Comparison of ENCODE assay signal across 8 cellular contexts in the genomic region with DNA sequence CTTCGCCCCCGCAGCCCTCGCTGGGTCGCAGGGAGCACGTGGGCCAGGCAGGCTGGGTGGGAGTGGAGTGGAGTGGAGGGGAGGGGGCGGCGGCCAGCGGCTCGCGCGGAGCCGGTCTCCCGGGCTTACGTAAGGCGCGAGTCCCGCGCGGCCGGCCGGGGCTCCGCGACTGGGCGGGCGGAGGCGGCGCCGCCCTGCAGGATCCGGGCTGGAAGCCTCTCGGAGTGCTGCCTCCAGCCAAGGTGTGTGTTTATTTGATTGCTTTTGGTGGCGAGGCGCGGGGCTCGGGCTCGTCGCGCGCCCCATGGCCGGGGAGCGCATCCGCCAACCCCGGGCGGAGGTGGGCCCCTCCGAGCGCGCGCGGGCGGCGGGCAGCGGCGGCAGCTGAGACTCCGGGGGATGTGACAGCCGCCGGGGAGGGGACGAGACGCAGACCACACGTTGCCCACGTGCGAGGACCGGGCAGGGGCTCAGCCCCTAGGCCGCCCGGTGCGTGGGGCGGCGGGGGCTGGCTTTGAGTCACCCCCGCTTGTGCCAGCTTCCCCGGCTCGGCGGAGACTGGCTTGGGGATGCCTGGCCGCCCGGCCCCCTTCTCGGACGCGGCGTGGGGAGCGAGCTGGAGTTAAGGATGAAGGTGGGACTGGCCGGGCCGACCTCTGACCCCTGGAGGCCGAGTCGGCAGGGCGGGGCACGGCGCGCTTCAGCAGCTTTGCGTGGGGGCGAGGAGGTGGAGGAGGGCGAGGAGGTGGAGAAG. TPM values are rescaled to one million over a fixed set of nuclear protein-coding genes. Genes with fewer than 3 reads are reported as not detected.
DNase-seq lines count a peak whose midpoint lies in the region; ATAC-seq, FAIRE-seq and TF ChIP-seq lines count a peak whose summit lies in the region.

No MANE protein-coding gene starts in this region.

- H3K18ac ChIP-seq in H1 (ENCODE audit: extremely low read depth, low read length) (peak overlapping the region; percentile 88; the same call in 1 of the 2 replicates), mesendoderm (ENCODE audit: low read length) (no peak overlapping the region)

- TF ChIP-seq RAD21 in H1 (IDR thresholded peaks at IDR 0.05 in 1 of 2, conservative IDR thresholded peaks at IDR 0.05 in 1 of 2; ENCODE audit: low read depth in 2 of 2, low read length in 2 of 2): no peak

- peaks cover 15% of the 10 kb centered on the region; the same call in 1 of the 2 replicates for H3K27me3 ChIP-seq in H7 (ENCODE audit: control insufficient read depth, insufficient read depth, low read length)
- peaks cover 2 to 22% (median 14%) of the 10 kb centered on the region in 4 experiments; a peak in 6 of 7 replicates for H3K27me3 ChIP-seq in H1 (replicated peaks in 1 of 4; ENCODE audit: control insufficient read depth in 3 of 4, extremely low read depth in 1 of 4, insufficient read depth in 3 of 4, low read length in 3 of 4)
- peaks cover 2% of the 10 kb centered on the region for H3K27me3 ChIP-seq in mesendoderm (ENCODE audit: insufficient read depth, low read length, poor library complexity)

- peak overlapping the region; percentile 65 to 96 for H3K4me2 ChIP-seq in H1 (ENCODE audit: insufficient read depth in 1 of 2, low read depth in 2 of 2, low read length in 2 of 2)
- H3K4me2 ChIP-seq in mesendoderm (ENCODE audit: low read length): peak overlapping the region; percentile 52

- intact Hi-C loops in activated B cell treated with CpG ODN at 0.5 μM for 24 hours (cut with micrococcal nuclease): loop anchor here (5.0 kb wide), 1 partner anchor 85 kb away; no protein-coding TSS in a partner anchor

- H2BK120ac ChIP-seq in H1 (replicated peaks; ENCODE audit: low read depth, low read length) (no peak overlapping the region), mesendoderm (ENCODE audit: low read depth, low read length) (no peak overlapping the region)

- H3K9me3 Mint-ChIP-seq in activated B cell treated with CpG ODN at 0.5 μM for 24 hours: no peaks in the 10 kb centered on the region

- TF ChIP-seq CTCF in activated B cell treated with CpG ODN at 0.5 μM for 24 hours (IDR thresholded peaks at IDR 0.05): no peak
- no peak for TF ChIP-seq CTCF in H1 (IDR thresholded peaks at IDR 0.05; ENCODE audit: control extremely low read depth in 1 of 3, insufficient read depth in 1 of 3, low read depth in 1 of 3, low read length in 3 of 3)

- H4K8ac ChIP-seq in H1 (ENCODE audit: extremely low read depth, insufficient read depth, low read length) (peak overlapping the region; percentile 92), mesendoderm (ENCODE audit: low read depth, low read length) (no peak overlapping the region)

- no peaks in the 10 kb centered on the region for H4K20me1 ChIP-seq in H1 (replicated peaks in 1 of 2; ENCODE audit: control insufficient read depth in 1 of 2, insufficient read depth in 2 of 2, low read length in 2 of 2)

- H3K4ac ChIP-seq in H1 (replicated peaks; ENCODE audit: insufficient read length, low read depth, low read length) (no peak overlapping the region), mesendoderm (ENCODE audit: low read depth, low read length) (no peak overlapping the region)

- H2BK20ac ChIP-seq in H1 (ENCODE audit: low read length): no peak overlapping the region

- peak overlapping the region; percentile 92 for H4K91ac ChIP-seq in H1 (replicated peaks; ENCODE audit: insufficient read length, low read length)

- H2AFZ ChIP-seq in H1 (ENCODE audit: low read length): peak overlapping the region; percentile 66; the same call in 1 of the 2 replicates

- DNase-seq in DMS79 treated with DMSO at 0.1 percent for 48 hours (lab: John Stamatoyannopoulos, UW): peak; percentile 3
- no peak for DNase-seq in DMS79 (lab: John Stamatoyannopoulos, UW)
- peak; percentile 76 for DNase-seq in H7
- DNase-seq in Kasumi-1 (lab: John Stamatoyannopoulos, UW): peak; percentile 17 to 23
- peak; percentile 30 for DNase-seq in activated B cell treated with CpG ODN at 0.5 μM for 24 hours
- DNase-seq in H1 (ENCODE audit: low read depth in 1 of 2, low spot score in 2 of 2): peak in 1 of 2 experiments; percentile 67
- DNase-seq in mesendoderm: peak; percentile 43
- DNase-seq in stimulated activated naive CD4-positive, alpha-beta T cell treated with Interleukin-2 at 50 U/mL for 16 hours (lab: John Stamatoyannopoulos, UW): peak; percentile 7

- no peak overlapping the region for H3K27ac Mint-ChIP-seq in activated B cell treated with CpG ODN at 0.5 μM for 24 hours

- peak overlapping the region; percentile 94 for H3K4me3 ChIP-seq in H7 (ENCODE audit: insufficient read depth, low read depth, low read length)
- H3K4me3 ChIP-seq in H1 (ENCODE audit: extremely low read depth in 1 of 4, insufficient read depth in 2 of 4, low read depth in 3 of 4, low read length in 4 of 4): peak overlapping the region; percentile 43 to 77 (median 59)
- peak overlapping the region; percentile 46 for H3K4me3 ChIP-seq in mesendoderm (ENCODE audit: low read length)

- no peak overlapping the region for H3K14ac ChIP-seq in H1 (ENCODE audit: insufficient read length)

- H3K27ac ChIP-seq in H1 (ENCODE audit: low read depth, low read length) (no peak overlapping the region), mesendoderm (ENCODE audit: low read depth, low read length) (no peak overlapping the region)

- 2% methylated on average over 62 of the region's 88 CpGs; no CpG with 5 or more reads in 1 of the 2 experiments for WGBS in H1 (ENCODE audit: extremely low coverage in 1 of 2, insufficient coverage in 1 of 2, insufficient read length in 1 of 2, insufficient replicate concordance in 2 of 2, low coverage in 1 of 2, low lambda C conversion rate in 2 of 2, missing lambda C conversion rate in 1 of 2), 2 experiments
- WGBS in mesendoderm (ENCODE audit: extremely low coverage, insufficient coverage, low lambda C conversion rate): no CpG with 5 or more reads among the region's 88 CpGs

- no peaks in the 10 kb centered on the region for H3K36me3 Mint-ChIP-seq in activated B cell treated with CpG ODN at 0.5 μM for 24 hours (ENCODE audit: low read depth)

- no peaks in the 10 kb centered on the region; the same call in 1 of the 2 replicates for H3K79me1 ChIP-seq in H1 (ENCODE audit: low read depth, low read length)
- H3K79me1 ChIP-seq in mesendoderm (ENCODE audit: low read length): no peaks in the 10 kb centered on the region

- no peak for TF ChIP-seq POLR2A in H1 (IDR thresholded peaks at IDR 0.05; ENCODE audit: control extremely low read depth in 1 of 2, low read depth in 2 of 2, low read length in 2 of 2)

- H3K36me3 ChIP-seq in H7 (replicated peaks; ENCODE audit: control insufficient read depth, insufficient read depth, low read length): no peaks in the 10 kb centered on the region
- no peaks in the 10 kb centered on the region for H3K36me3 ChIP-seq in H1 (ENCODE audit: control insufficient read depth in 2 of 4, insufficient read depth in 4 of 4, low read length in 3 of 4)
- H3K36me3 ChIP-seq in mesendoderm (ENCODE audit: control insufficient read depth, insufficient read depth, low read length): no peaks in the 10 kb centered on the region

- peak overlapping the region; percentile 80 for H3K4me3 Mint-ChIP-seq in activated B cell treated with CpG ODN at 0.5 μM for 24 hours

- no peak overlapping the region for H2BK12ac ChIP-seq in H1 (ENCODE audit: low read depth, low read length)

- CTCF ChIA-PET in activated B cell treated with CpG ODN at 0.5 μM for 24 hours (lab: Charles Lee): no interaction called here
- CTCF ChIA-PET in H1 (lab: Charles Lee; ENCODE audit: partially characterized antibody): interaction anchor here (1.8 kb wide), 1 partner anchor 61 kb away, joined by 7 read pairs; no protein-coding TSS in a partner anchor

- H3K9ac ChIP-seq in H1 (replicated peaks in 1 of 4; ENCODE audit: extremely low read depth in 1 of 4, low read depth in 3 of 4, low read length in 3 of 4) (peak overlapping the region; percentile 21 to 77 (median 44); a peak in 6 of 7 replicates), mesendoderm (ENCODE audit: low read length) (peak overlapping the region; percentile 67)

- H3K27me3 Mint-ChIP-seq in activated B cell treated with CpG ODN at 0.5 μM for 24 hours: peaks cover 43% of the 10 kb centered on the region

- H3K56ac ChIP-seq in H1 (replicated peaks; ENCODE audit: insufficient read length, low read depth, low read length): peak overlapping the region; percentile 67
- peak overlapping the region; percentile 89 for H3K56ac ChIP-seq in mesendoderm (ENCODE audit: low read length)

- ATAC-seq in activated B cell treated with CpG ODN at 0.5 μM for 24 hours (ENCODE audit: low read depth): peak; percentile 62

- no peak overlapping the region for H3K23ac ChIP-seq in H1 (ENCODE audit: insufficient read length)
- H3K23ac ChIP-seq in mesendoderm (ENCODE audit: low read length): peak overlapping the region; percentile 66

- H2BK5ac ChIP-seq in H1 (ENCODE audit: low read depth, low read length) (peak overlapping the region; percentile 52; the same call in 1 of the 2 replicates), mesendoderm (ENCODE audit: low read length) (no peak overlapping the region)

- H3K4me1 Mint-ChIP-seq in activated B cell treated with CpG ODN at 0.5 μM for 24 hours: peaks cover 11% of the 10 kb centered on the region

- H4K5ac ChIP-seq in H1 (ENCODE audit: insufficient read length, low read depth, low read length): peak overlapping the region; percentile 79
- H4K5ac ChIP-seq in mesendoderm (ENCODE audit: low read length): no peak overlapping the region

- no peak for FAIRE-seq in H1 (lab: Jason Lieb, UNC)

- H3K9me3 ChIP-seq in H1 (ENCODE audit: insufficient read depth in 2 of 2, low read depth in 1 of 2, low read length in 1 of 2): no peaks in the 10 kb centered on the region

- H2AK5ac ChIP-seq in H1 (ENCODE audit: low read depth, low read length) (no peak overlapping the region), mesendoderm (ENCODE audit: low read length) (no peak overlapping the region)

- H3K4me1 ChIP-seq in H1 (replicated peaks in 1 of 4; ENCODE audit: control insufficient read depth in 3 of 4, insufficient read depth in 4 of 4, low read length in 3 of 4) (peaks cover 9 to 12% (median 10%) of the 10 kb centered on the region in 4 experiments), mesendoderm (ENCODE audit: control insufficient read depth, low read depth, low read length) (peaks cover 3% of the 10 kb centered on the region)

- POLR2A ChIA-PET in activated B cell treated with CpG ODN at 0.5 μM for 24 hours (lab: Charles Lee) (no interaction called here), H1 (lab: Charles Lee; ENCODE audit: partially characterized antibody) (interaction anchor here (0.7 to 5.2 kb wide), 8 partner anchors 10 to 82 kb away, joined by 3 to 48 read pairs (median 4); no protein-coding TSS in a partner anchor)

- H3K79me2 ChIP-seq in H1 (ENCODE audit: control insufficient read depth in 1 of 2, insufficient read depth in 2 of 2, low read length in 2 of 2) (peaks cover 0 to 12% of the 10 kb centered on the region in 2 experiments; a peak in 2 of 4 replicates), mesendoderm (ENCODE audit: control insufficient read depth, insufficient read depth, low read length) (peaks cover 1% of the 10 kb centered on the region)

- no peak for TF ChIP-seq EP300 in H1 (IDR thresholded peaks at IDR 0.05; ENCODE audit: borderline replicate concordance in 1 of 2, low read depth in 2 of 2, low read length in 2 of 2)

- peaks cover 18% of the 10 kb centered on the region for H3K23me2 ChIP-seq in H1 (ENCODE audit: low read depth, low read length)

- H2BK15ac ChIP-seq in H1 (ENCODE audit: low read length) (peak overlapping the region; percentile 54; the same call in 1 of the 2 replicates), mesendoderm (replicated peaks; ENCODE audit: low read depth) (no peak overlapping the region)

RNA-seq across cellular contexts. Expression of gene AK4, which starts 0.4 kb away (rescaled TPM):
- total RNA-seq in H7 (2014; rRNA removed; shearing (Covaris generic)): 227 and 297 TPM in 2 replicates
- total RNA-seq in activated B cell treated with CpG ODN at 0.5 μM for 24 hours: 1.6 and 1.8 TPM in 2 replicates
- 159 and 175 TPM in 2 replicates for total RNA-seq in H1 (2021; fragmentation: NEBNext Ultra II Directional; extraction: Animal tissue kit (Norgen Biotek cat#: 25700))
- 38.6 and 64.5 TPM in 2 replicates for polyA plus RNA-seq in H1 (2011; rRNA removed)
- polyA plus RNA-seq in H1 (2011; cell fraction: cytosol; rRNA removed): 43.2 TPM
- 26.7 TPM for polyA plus RNA-seq in H1 (2011; cell fraction: nucleus; rRNA removed)
- polyA plus RNA-seq in H1 (2012, experiment 1 of 2): 54.2 to 73.8 TPM (median 65.5 TPM) in 4 replicates
- 24.0 TPM for polyA plus RNA-seq in H1 (2012, experiment 2 of 2)
- 109 TPM for polyA plus RNA-seq in H1 (2013, experiment 1 of 2)
- 113 TPM for polyA plus RNA-seq in H1 (2013, experiment 2 of 2)
- polyA minus RNA-seq in H1 (2011; rRNA and poly(A)+ RNA removed): 75.4 and 132 TPM in 2 replicates
- 33.1 TPM for polyA minus RNA-seq in H1 (2011; cell fraction: cytosol; rRNA and poly(A)+ RNA removed)
- 38.6 TPM for polyA minus RNA-seq in H1 (2011; cell fraction: nucleus; rRNA and poly(A)+ RNA removed)
- polyA plus RNA-seq in mesendoderm (2013, experiment 1 of 2): 73.7 TPM
- 75.7 TPM for polyA plus RNA-seq in mesendoderm (2013, experiment 2 of 2)

Comparison
In these comparisons a context has a peak if more than half of its experiments do, and no peak if none do; other contexts are left out.
1. RNA of gene AK4, which starts 0.4 kb away (total RNA-seq): 227 to 297 TPM in H7 and 159 to 175 TPM in H1; 1.6 to 1.8 TPM in activated B cell treated with CpG ODN at 0.5 μM for 24 hours; every median in the first group is over 10 times any median in the second.
2. Peak in every context shown above with its lines, with median percentiles within 50 percentile points of each other: H3K4me3 ChIP-seq.